ENCODE assay signal across 1 cellular context in the genomic region with DNA sequence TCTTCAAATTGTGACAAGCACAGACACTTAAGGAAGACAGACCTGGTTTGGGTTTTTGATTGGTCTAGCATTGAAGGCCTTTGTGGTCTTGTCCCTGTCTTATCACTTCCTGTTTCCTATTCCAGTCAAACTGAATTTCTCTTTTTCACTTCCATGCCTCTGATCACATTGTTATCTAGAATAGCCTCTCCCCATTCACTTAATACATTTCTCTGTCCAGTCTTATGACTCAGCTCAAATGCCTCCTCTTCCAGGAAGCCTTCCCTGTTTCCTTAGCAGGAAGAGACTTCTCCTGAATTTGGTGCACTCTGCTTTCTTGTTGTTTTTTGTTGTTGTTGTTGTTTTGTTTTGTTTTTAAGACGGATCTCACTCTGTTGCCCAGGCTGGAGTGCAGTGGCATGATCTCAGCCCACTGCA.
TF ChIP-seq lines count a peak whose summit lies in the region.

No MANE protein-coding gene starts in this region.

TF ChIP-seq in WTC11, 78 proteins besides CTCF, POLR2A, EP300 and RAD21 (continued from another document):
- TF ChIP-seq, protein P1, sequence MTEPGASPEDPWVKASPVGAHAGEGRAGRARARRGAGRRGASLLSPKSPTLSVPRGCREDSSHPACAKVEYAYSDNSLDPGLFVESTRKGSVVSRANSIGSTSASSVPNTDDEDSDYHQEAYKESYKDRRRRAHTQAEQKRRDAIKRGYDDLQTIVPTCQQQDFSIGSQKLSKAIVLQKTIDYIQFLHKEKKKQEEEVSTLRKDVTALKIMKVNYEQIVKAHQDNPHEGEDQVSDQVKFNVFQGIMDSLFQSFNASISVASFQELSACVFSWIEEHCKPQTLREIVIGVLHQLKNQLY (CRISPR knock-in tag; IDR thresholded peaks at IDR 0.05), result no peak
- no peak for TF ChIP-seq ZNF232 (CRISPR knock-in tag; IDR thresholded peaks at IDR 0.05)
- TF ChIP-seq ZNF317 (CRISPR knock-in tag; IDR thresholded peaks at IDR 0.05; ENCODE audit: borderline replicate concordance, low read depth), result no peak
- TF ChIP-seq JAZF1 (CRISPR knock-in tag; IDR thresholded peaks at IDR 0.05), result no peak
- TF ChIP-seq, protein P2, sequence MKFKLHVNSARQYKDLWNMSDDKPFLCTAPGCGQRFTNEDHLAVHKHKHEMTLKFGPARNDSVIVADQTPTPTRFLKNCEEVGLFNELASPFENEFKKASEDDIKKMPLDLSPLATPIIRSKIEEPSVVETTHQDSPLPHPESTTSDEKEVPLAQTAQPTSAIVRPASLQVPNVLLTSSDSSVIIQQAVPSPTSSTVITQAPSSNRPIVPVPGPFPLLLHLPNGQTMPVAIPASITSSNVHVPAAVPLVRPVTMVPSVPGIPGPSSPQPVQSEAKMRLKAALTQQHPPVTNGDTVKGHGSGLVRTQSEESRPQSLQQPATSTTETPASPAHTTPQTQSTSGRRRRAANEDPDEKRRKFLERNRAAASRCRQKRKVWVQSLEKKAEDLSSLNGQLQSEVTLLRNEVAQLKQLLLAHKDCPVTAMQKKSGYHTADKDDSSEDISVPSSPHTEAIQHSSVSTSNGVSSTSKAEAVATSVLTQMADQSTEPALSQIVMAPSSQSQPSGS (CRISPR knock-in tag; IDR thresholded peaks at IDR 0.05; ENCODE audit: borderline replicate concordance, low read depth), result no peak
- TF ChIP-seq ZNF219 (CRISPR knock-in tag; IDR thresholded peaks at IDR 0.05; ENCODE audit: borderline replicate concordance), result no peak
